ENCODE assay signal across 14 cellular contexts in the genomic region with DNA sequence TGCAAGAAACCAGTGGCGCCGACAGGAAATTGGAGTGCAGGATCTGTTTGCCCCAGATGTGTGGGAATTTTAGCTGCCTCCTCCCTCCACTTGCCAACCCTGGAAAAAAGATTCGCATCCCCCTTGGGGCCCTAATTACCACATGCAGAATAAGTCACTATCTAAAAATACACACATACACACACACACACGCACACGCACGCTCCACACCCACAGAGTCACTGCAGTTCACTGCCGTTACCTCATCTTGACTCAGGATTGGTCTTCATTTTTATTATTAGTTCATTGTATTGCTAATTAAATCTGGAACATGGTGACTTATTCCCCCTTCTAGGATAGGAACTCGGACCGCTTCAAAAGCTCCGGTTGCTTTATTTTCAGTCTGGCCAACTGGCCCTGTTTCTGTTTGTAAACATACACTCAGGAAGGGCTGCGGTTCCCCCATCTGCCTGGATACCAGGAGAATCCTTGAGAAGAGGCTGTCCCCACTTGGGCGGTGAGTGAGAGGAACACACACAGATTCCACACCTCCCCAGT.
A peak's percentile ranks its signal among the peaks of the same experiment; 100 is the strongest.
DNase-seq lines count a peak whose midpoint lies in the region; ATAC-seq, FAIRE-seq and TF ChIP-seq lines count a peak whose summit lies in the region.
"Had no signal": no experiment of that assay in that cellular context is flagged by ENCODE, and none has a peak within 500 bp of the region (broad histone marks: within the 10 kb centered on the region; RNA-seq: fewer than 3 reads in every experiment).

No MANE protein-coding gene starts in this region.

- peaks cover 4% of the 10 kb centered on the region for H3K4me1 Mint-ChIP-seq in progenitor cell of endocrine pancreas (ENCODE audit: low read depth)
- H3K4me1 Mint-ChIP-seq: naive thymus-derived CD4-positive, alpha-beta T cell; T-cell had no signal

- H3K4me1 ChIP-seq in SJSA1 (replicated peaks), result peaks cover 23% of the 10 kb centered on the region

- H3K27ac ChIP-seq in SJSA1, result peak overlapping the region; percentile 78
- H3K27ac ChIP-seq: suprapubic skin had no signal

- H3K27me3 Mint-ChIP-seq in progenitor cell of endocrine pancreas, result peaks cover 10% of the 10 kb centered on the region

- H3K36me3 ChIP-seq in SJSA1, result no peaks in the 10 kb centered on the region
- H3K36me3 ChIP-seq: suprapubic skin had no signal

- no peaks in the 10 kb centered on the region for H3K36me3 Mint-ChIP-seq in progenitor cell of endocrine pancreas (ENCODE audit: insufficient read depth)
- H3K36me3 Mint-ChIP-seq: naive thymus-derived CD4-positive, alpha-beta T cell; T-cell had no signal

- no peak overlapping the region for H3K4me3 ChIP-seq in SJSA1
- no peak overlapping the region for H3K4me3 ChIP-seq in fibroblast of the aortic adventitia (ENCODE audit: low read depth, low read length)
- H3K4me3 ChIP-seq: suprapubic skin had no signal

- no peaks in the 10 kb centered on the region for H3K27me3 ChIP-seq in SJSA1 (replicated peaks)
- H3K27me3 ChIP-seq: suprapubic skin had no signal

- H3K9me3 ChIP-seq in SJSA1 (replicated peaks), result peaks cover 3% of the 10 kb centered on the region; the same call in 1 of the 2 replicates
- H3K9me3 ChIP-seq: suprapubic skin had no signal

- no peak for TF ChIP-seq CTCF in fibroblast of the aortic adventitia (IDR thresholded peaks at IDR 0.05; ENCODE audit: insufficient read depth, low read length)
- no peak for TF ChIP-seq CTCF in progenitor cell of endocrine pancreas (IDR thresholded peaks at IDR 0.05; ENCODE audit: unreplicated experiment)

- DNase-seq in ELF-1 (ENCODE audit: low read depth, low spot score) (peak; percentile 51), SJSA1 (ENCODE audit: low read depth in 1 of 2, low spot score in 2 of 2) (peak; percentile 64 to 80), fibroblast of the aortic adventitia (ENCODE audit: low read depth) (peak; percentile 90), progenitor cell of endocrine pancreas (ENCODE audit: low spot score, unreplicated experiment) (no peak), NCI-H2107 treated with DMSO at 0.1 percent for 48 hours (lab: John Stamatoyannopoulos, UW; ENCODE audit: unreplicated experiment) (no peak), frontal cortex (ENCODE audit: low spot score in 2 of 2) (no peak)
- DNase-seq: aorta; naive thymus-derived CD4-positive, alpha-beta T cell; NCI-H82; stimulated activated CD4-positive, alpha-beta T cell treated with anti-CD3 and anti-CD28 coated beads, Interleukin-4, amount 100 ng/mL, for 24 hours; T-cell had no signal

- no peak for FAIRE-seq in frontal cortex (lab: Jason Lieb, UNC)

- H3K4me3 Mint-ChIP-seq in progenitor cell of endocrine pancreas (ENCODE audit: low read depth), result no peak overlapping the region
- H3K4me3 Mint-ChIP-seq: naive thymus-derived CD4-positive, alpha-beta T cell; T-cell had no signal

- H3K27ac Mint-ChIP-seq in progenitor cell of endocrine pancreas, result peak overlapping the region; percentile 34
- H3K27ac Mint-ChIP-seq: naive thymus-derived CD4-positive, alpha-beta T cell; T-cell had no signal

- no peak for ATAC-seq in HG03175 (IDR thresholded peaks at IDR 0.05; ENCODE audit: unreplicated experiment)
- ATAC-seq in GM21717 (IDR thresholded peaks at IDR 0.05; ENCODE audit: unreplicated experiment), result no peak
- ATAC-seq: naive thymus-derived CD4-positive, alpha-beta T cell; T-cell had no signal

- H3K9me3 Mint-ChIP-seq in progenitor cell of endocrine pancreas (ENCODE audit: low read depth), result peaks cover 2% of the 10 kb centered on the region

Comparison
In these comparisons a context has a peak if more than half of its experiments do, and no peak if none do; other contexts are left out.
1. DNase-seq: peak in ELF-1 (single experiment), SJSA1 (2 of 2) and fibroblast of the aortic adventitia (single experiment); none in progenitor cell of endocrine pancreas (single experiment), NCI-H2107 treated with DMSO at 0.1 percent for 48 hours (single experiment) and frontal cortex (0 of 2).